In the genomic region with DNA sequence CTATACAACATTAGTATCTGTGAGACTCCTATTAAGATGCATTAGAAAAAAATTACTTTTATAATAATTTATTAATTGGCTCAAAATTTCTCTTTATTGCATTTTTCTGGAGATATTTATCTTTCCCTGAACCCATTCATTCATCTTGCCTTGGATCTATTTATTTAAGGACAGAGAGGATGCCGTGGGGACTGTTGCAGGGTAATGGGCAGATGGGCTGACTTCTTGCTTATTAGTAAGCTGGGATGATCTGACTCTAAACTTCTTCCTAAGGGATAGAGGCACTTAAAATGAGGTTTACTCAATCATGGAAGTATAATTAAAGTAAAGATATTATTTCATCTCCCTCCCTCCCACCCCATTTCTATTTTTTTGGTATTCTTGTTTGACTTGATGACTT, we compare ENCODE assay signal across 19 cellular contexts. TPM values are rescaled to one million over a fixed set of nuclear protein-coding genes. Genes with fewer than 3 reads are reported as not detected.
DNase-seq lines count a peak whose midpoint lies in the region; ATAC-seq and TF ChIP-seq lines count a peak whose summit lies in the region.
"Had no signal": no experiment of that assay in that cellular context is flagged by ENCODE, and none has a peak within 500 bp of the region (broad histone marks: within the 10 kb centered on the region; RNA-seq: fewer than 3 reads in every experiment).

No MANE protein-coding gene starts in this region.

- no peak overlapping the region for H3K27ac ChIP-seq in WERI-Rb-1
- H3K27ac ChIP-seq: BLaER1, C4-2B had no signal

- no peaks in the 10 kb centered on the region for H3K36me3 ChIP-seq in WERI-Rb-1
- H3K36me3 ChIP-seq: BLaER1, HAP-1 had no signal

- DNase-seq in NCI-H69 (lab: John Stamatoyannopoulos, UW) (peak; percentile 41), WERI-Rb-1 (peak; percentile 64), sciatic nerve (ENCODE audit: low spot score) (no peak), dermis blood vessel endothelial cell (no peak), DMS53 (lab: John Stamatoyannopoulos, UW) (no peak)
- DNase-seq: Caco-2; CD4-positive, CD25-positive, alpha-beta regulatory T cell; CD8-positive, alpha-beta T cell; DMS153; DMS79; EL; GDM1; GOT3; HFFc6 had no signal

- intact Hi-C loops in sciatic nerve (cut with DNase I) = no loop called here

- no peak overlapping the region for H3K4me3 ChIP-seq in WERI-Rb-1 (ENCODE audit: low read depth, low read length)
- H3K4me3 ChIP-seq: BLaER1, GM12878, HAP-1 had no signal

- H3K9me3 ChIP-seq in WERI-Rb-1 (ENCODE audit: severe bottlenecking) = no peaks in the 10 kb centered on the region
- H3K9me3 ChIP-seq: BLaER1, Caco-2, HAP-1 had no signal

- no peaks in the 10 kb centered on the region for H3K27me3 ChIP-seq in WERI-Rb-1 (ENCODE audit: insufficient read depth, low read depth, severe bottlenecking)
- H3K27me3 ChIP-seq: BLaER1 had no signal

- ATAC-seq in sciatic nerve (peak; percentile 52), GM19395 (IDR thresholded peaks at IDR 0.05; ENCODE audit: unreplicated experiment) (no peak)
- ATAC-seq: CD8-positive, alpha-beta T cell; GM12878 had no signal

- no peak for TF ChIP-seq CTCF in WERI-Rb-1 (IDR thresholded peaks at IDR 0.05; ENCODE audit: low read depth, low read length)

RNA-seq across cellular contexts. Expression of a gene that starts 18.2 kb away (rescaled TPM):
- total RNA-seq in sciatic nerve (121 TPM), dermis blood vessel endothelial cell (41.4 and 65.1 TPM in 2 replicates)
- total RNA-seq: CD4-positive, CD25-positive, alpha-beta regulatory T cell; CD8-positive, alpha-beta T cell had no signal

Comparison
In these comparisons a context has a peak if more than half of its experiments do, and no peak if none do; other contexts are left out.
1. DNase-seq: peak in NCI-H69 (single experiment) and WERI-Rb-1 (single experiment); none in sciatic nerve (single experiment), dermis blood vessel endothelial cell (single experiment) and DMS53 (single experiment).